In genomic region chr4:28014469-28014868, GRCh38 we compare ENCODE assay signal across 14 cellular contexts.
"Had no signal": no experiment of that assay in that cellular context is flagged by ENCODE, and none has a peak within 500 bp of the region (broad histone marks: within the 10 kb centered on the region; RNA-seq: fewer than 3 reads in every experiment).

No MANE protein-coding gene starts in this region.

- H3K4me3 ChIP-seq: esophagus squamous epithelium, left ventricle myocardium inferior, lower lobe of right lung, sigmoid colon, skin epidermis, thyroid gland, upper lobe of left lung, vagina had no signal

- ATAC-seq: effector memory CD8-positive, alpha-beta T cell; natural killer cell had no signal

- H3K36me3 ChIP-seq: esophagus squamous epithelium, left ventricle myocardium inferior, lower lobe of right lung, sigmoid colon, thyroid gland, upper lobe of left lung, vagina had no signal

- H3K4me1 ChIP-seq: esophagus squamous epithelium, left ventricle myocardium inferior, lower lobe of right lung, sigmoid colon, thyroid gland, upper lobe of left lung, vagina had no signal

- DNase-seq: effector memory CD8-positive, alpha-beta T cell; esophagus squamous epithelium; foreskin fibroblast; immature natural killer cell; left ventricle myocardium inferior; lower lobe of right lung; natural killer cell; sigmoid colon; stimulated activated CD4-positive, alpha-beta T cell treated with anti-CD3 and anti-CD28 coated beads, Interleukin-12 subunit alpha, Interleukin-12 subunit beta, amount 100 ng/mL, for 4 hours; stimulated activated naive CD4-positive, alpha-beta T cell treated with Interleukin-2 at 50 U/mL for 16 hours; thyroid gland; upper lobe of left lung had no signal

- H3K9me3 ChIP-seq: left ventricle myocardium inferior, lower lobe of right lung, thyroid gland, vagina had no signal

- H3K27me3 ChIP-seq: esophagus squamous epithelium, sigmoid colon, thyroid gland, upper lobe of left lung, vagina had no signal

- H3K27ac ChIP-seq: esophagus squamous epithelium, left ventricle myocardium inferior, lower lobe of right lung, sigmoid colon, skin epidermis, thyroid gland, upper lobe of left lung, vagina had no signal
